9 cellular contexts compared by ENCODE assay signal in the genomic region with DNA sequence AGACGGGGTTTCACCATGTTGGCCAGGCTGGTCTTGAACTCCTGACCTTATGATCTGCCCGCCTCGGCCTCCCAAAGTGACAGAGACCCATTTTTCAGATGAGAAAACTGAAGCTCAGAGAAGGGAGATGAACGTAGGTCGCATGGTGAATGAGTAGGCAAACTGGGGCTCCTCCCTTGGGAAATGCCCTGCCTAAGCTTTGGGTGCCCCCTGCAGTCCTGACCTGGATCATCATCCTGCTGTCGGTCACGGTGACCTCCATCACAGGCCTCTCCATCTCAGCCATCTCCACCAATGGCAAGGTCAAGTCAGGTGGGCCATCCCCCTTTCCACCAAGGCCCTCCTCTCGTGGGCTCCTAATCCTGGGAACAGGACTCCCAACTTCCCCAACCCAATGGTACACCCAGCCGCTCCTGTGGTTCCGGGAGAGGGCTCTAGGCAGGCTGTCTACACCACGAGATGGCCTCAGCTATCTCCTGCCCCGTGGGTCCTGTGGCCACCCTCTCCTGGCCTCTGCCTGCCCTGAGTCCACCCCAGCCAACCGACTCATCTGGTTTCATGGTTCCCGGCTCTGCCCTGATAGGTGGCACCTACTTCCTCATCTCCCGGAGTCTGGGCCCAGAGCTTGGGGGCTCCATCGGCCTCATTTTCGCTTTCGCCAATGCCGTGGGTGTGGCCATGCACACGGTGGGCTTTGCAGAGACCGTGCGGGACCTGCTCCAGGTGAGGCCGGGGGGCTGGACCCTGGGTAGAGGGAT. TPM values are rescaled to one million over a fixed set of nuclear protein-coding genes. Genes with fewer than 3 reads are reported as not detected.
DNase-seq lines count a peak whose midpoint lies in the region; ATAC-seq and TF ChIP-seq lines count a peak whose summit lies in the region.
"Had no signal": no experiment of that assay in that cellular context is flagged by ENCODE, and none has a peak within 500 bp of the region (broad histone marks: within the 10 kb centered on the region; RNA-seq: fewer than 3 reads in every experiment).

No MANE protein-coding gene starts in this region.

- 89% methylated on average over 11 of the region's 23 CpGs for WGBS in suprapubic skin

- peak; percentile 84 for ATAC-seq in activated CD8-positive, alpha-beta T cell treated with anti-CD3 and anti-CD28 coated beads for 36 hours
- ATAC-seq in GM21381 (IDR thresholded peaks at IDR 0.05; ENCODE audit: unreplicated experiment) = no peak

- no peak overlapping the region for H3K4me3 ChIP-seq in suprapubic skin

- H3K9me3 ChIP-seq in suprapubic skin = no peaks in the 10 kb centered on the region

- H3K4me1 Mint-ChIP-seq in activated CD8-positive, alpha-beta T cell treated with anti-CD3 and anti-CD28 coated beads for 36 hours (ENCODE audit: low read depth) = peaks cover 2% of the 10 kb centered on the region

- no peak overlapping the region for H3K27ac ChIP-seq in suprapubic skin

- H3K36me3 Mint-ChIP-seq in activated CD8-positive, alpha-beta T cell treated with anti-CD3 and anti-CD28 coated beads for 36 hours (ENCODE audit: low read depth) = no peaks in the 10 kb centered on the region
- H3K36me3 Mint-ChIP-seq: T-cell had no signal

- no peak for TF ChIP-seq CTCF in activated CD8-positive, alpha-beta T cell treated with anti-CD3 and anti-CD28 coated beads for 36 hours (IDR thresholded peaks at IDR 0.05)
- no peak for TF ChIP-seq CTCF in suprapubic skin (IDR thresholded peaks at IDR 0.05)

- TF ChIP-seq POLR2A in suprapubic skin (IDR thresholded peaks at IDR 0.05) = no peak

- intact Hi-C loops in activated CD8-positive, alpha-beta T cell treated with anti-CD3 and anti-CD28 coated beads for 36 hours (cut with micrococcal nuclease) = loop anchor here (5.0 kb wide), 1 partner anchor 68 kb away; no protein-coding TSS in a partner anchor

- no peaks in the 10 kb centered on the region for H3K9me3 Mint-ChIP-seq in activated CD8-positive, alpha-beta T cell treated with anti-CD3 and anti-CD28 coated beads for 36 hours
- H3K9me3 Mint-ChIP-seq: T-cell had no signal

- no peak overlapping the region for H3K4me3 Mint-ChIP-seq in activated CD8-positive, alpha-beta T cell treated with anti-CD3 and anti-CD28 coated beads for 36 hours
- H3K4me3 Mint-ChIP-seq: T-cell had no signal

- DNase-seq in ELR (ENCODE audit: low read depth) (peak; percentile 54), HUDEP-2 (lab: John Stamatoyannopoulos, UW; ENCODE audit: unreplicated experiment in 76 of 76) (peak in 44 of 76 experiments; percentile 5 to 69 (median 26)), mucosa of gallbladder (ENCODE audit: low spot score) (peak; percentile 23), suprapubic skin (ENCODE audit: low spot score in 2 of 2) (no peak), dedifferentiated amniotic fluid mesenchymal stem cell (ENCODE audit: extremely low spot score) (no peak), HPDE6-E6E7 (ENCODE audit: extremely low spot score) (no peak)
- peak; percentile 69 for DNase-seq in activated CD8-positive, alpha-beta T cell treated with anti-CD3 and anti-CD28 coated beads for 36 hours

- H3K36me3 ChIP-seq in suprapubic skin = no peaks in the 10 kb centered on the region

- TF ChIP-seq EP300 in suprapubic skin (IDR thresholded peaks at IDR 0.05) = no peak

- H3K27ac Mint-ChIP-seq in activated CD8-positive, alpha-beta T cell treated with anti-CD3 and anti-CD28 coated beads for 36 hours = no peak overlapping the region
- H3K27ac Mint-ChIP-seq: T-cell had no signal

- no peaks in the 10 kb centered on the region for H3K27me3 Mint-ChIP-seq in activated CD8-positive, alpha-beta T cell treated with anti-CD3 and anti-CD28 coated beads for 36 hours
- H3K27me3 Mint-ChIP-seq: T-cell had no signal

- H3K4me1 ChIP-seq in suprapubic skin = peaks cover 9% of the 10 kb centered on the region

- no peaks in the 10 kb centered on the region for H3K27me3 ChIP-seq in suprapubic skin

- CTCF ChIA-PET in activated CD8-positive, alpha-beta T cell treated with anti-CD3 and anti-CD28 coated beads for 36 hours (lab: Charles Lee) = interaction anchor here (0.8 to 6.0 kb wide), 15 partner anchors 9 to 213 kb away, joined by 3 to 108 read pairs (median 4); no protein-coding TSS in a partner anchor

- POLR2A ChIA-PET in activated CD8-positive, alpha-beta T cell treated with anti-CD3 and anti-CD28 coated beads for 36 hours (lab: Charles Lee) = interaction anchor here (0.6 kb wide), 1 partner anchor 78 kb away, joined by 3 read pairs; no protein-coding TSS in a partner anchor

RNA-seq across cellular contexts. Expression of a gene that starts 4.7 kb away (rescaled TPM):
- not detected for total RNA-seq in activated CD8-positive, alpha-beta T cell treated with anti-CD3 and anti-CD28 coated beads for 36 hours
- 0.20 TPM for total RNA-seq in mucosa of gallbladder
- under 1 TPM in 1 of 4 donors, not detected in 3; 0.13 TPM for total RNA-seq in suprapubic skin

Comparison
In these comparisons a context has a peak if more than half of its experiments do, and no peak if none do; other contexts are left out.
1. DNase-seq: peak in ELR (single experiment), HUDEP-2 (44 of 76), activated CD8-positive, alpha-beta T cell treated with anti-CD3 and anti-CD28 coated beads for 36 hours (single experiment) and mucosa of gallbladder (single experiment); none in suprapubic skin (0 of 2), dedifferentiated amniotic fluid mesenchymal stem cell (single experiment) and HPDE6-E6E7 (single experiment).